ENCODE assay signal across 8 cellular contexts in the genomic region with DNA sequence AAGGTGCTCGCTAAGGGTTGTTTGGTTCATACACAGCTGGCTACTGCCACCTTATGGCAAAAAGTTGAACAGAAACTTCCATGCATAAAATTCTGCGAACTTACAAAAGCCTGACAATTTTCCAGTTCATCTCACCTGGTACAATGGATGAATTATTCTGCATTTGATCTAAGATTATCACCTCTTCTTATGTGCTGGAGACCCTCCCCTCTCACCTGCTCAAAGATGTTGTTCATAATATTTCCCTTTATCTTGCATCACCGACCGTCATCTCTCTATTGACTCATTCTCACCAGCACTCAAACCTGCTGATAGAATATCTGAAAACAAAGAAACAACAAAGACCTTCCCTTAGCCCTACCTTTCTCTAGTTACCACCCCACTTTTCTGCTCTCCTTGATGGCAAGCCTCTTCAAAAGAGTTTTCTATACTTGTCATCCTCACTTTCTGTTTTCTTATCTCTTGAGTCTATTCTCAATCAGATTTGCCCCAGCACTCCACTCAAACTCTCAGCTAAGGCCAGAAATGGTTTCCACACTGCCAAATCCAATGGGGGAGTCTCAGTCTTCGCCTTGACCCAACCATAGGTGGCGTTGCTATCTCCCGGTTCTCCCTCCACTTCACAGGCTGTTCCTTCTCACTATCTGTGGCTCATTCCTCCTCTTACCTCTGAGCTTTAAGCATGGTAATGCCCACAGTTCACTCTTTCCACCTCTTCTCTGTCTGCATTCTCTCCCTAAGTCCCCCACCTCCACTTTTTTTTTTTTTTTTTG. TPM values are rescaled to one million over a fixed set of nuclear protein-coding genes. Genes with fewer than 3 reads are reported as not detected.
DNase-seq lines count a peak whose midpoint lies in the region; ATAC-seq and TF ChIP-seq lines count a peak whose summit lies in the region.

No MANE protein-coding gene starts in this region.

- intact Hi-C loops in activated B cell treated with CpG ODN at 0.5 μM for 24 hours (cut with micrococcal nuclease) = loop anchor here (1.0 to 5.0 kb wide), 7 partner anchors 190 to 1059 kb away; no protein-coding TSS in a partner anchor

- H3K27me3 ChIP-seq in neural progenitor cell = no peaks in the 10 kb centered on the region

- POLR2A ChIA-PET in activated B cell treated with CpG ODN at 0.5 μM for 24 hours (lab: Charles Lee) = interaction anchor here (0.5 kb wide), 1 partner anchor 306 kb away, joined by 4 read pairs; no protein-coding TSS in a partner anchor

- H3K36me3 Mint-ChIP-seq in activated B cell treated with CpG ODN at 0.5 μM for 24 hours (ENCODE audit: low read depth) = peaks cover 21% of the 10 kb centered on the region
- H3K36me3 Mint-ChIP-seq in neural progenitor cell = peaks cover 6% of the 10 kb centered on the region

- H3K4me3 Mint-ChIP-seq in activated B cell treated with CpG ODN at 0.5 μM for 24 hours (no peak overlapping the region), neural progenitor cell (no peak overlapping the region)

- no peaks in the 10 kb centered on the region for H4K20me1 ChIP-seq in neural progenitor cell (ENCODE audit: low read depth)

- H3K9ac ChIP-seq in neural progenitor cell = no peak overlapping the region

- no peaks in the 10 kb centered on the region for H3K79me2 ChIP-seq in neural progenitor cell (ENCODE audit: low read depth)

- H3K27ac ChIP-seq in neural progenitor cell = no peak overlapping the region

- TF ChIP-seq CTCF in AG09309 (IDR thresholded peaks at IDR 0.05; ENCODE audit: control insufficient read depth, insufficient read depth, low read depth, low read length, missing control alignments) = peak; percentile 78
- peak; percentile 26 for TF ChIP-seq CTCF in activated B cell treated with CpG ODN at 0.5 μM for 24 hours (IDR thresholded peaks at IDR 0.05)
- TF ChIP-seq CTCF in fibroblast of pulmonary artery (IDR thresholded peaks at IDR 0.05; ENCODE audit: low read length, missing control alignments) = peak; percentile 83
- peak; percentile 77 for TF ChIP-seq CTCF in neural progenitor cell (IDR thresholded peaks at IDR 0.05)

- H3K27ac Mint-ChIP-seq in activated B cell treated with CpG ODN at 0.5 μM for 24 hours = no peak overlapping the region
- H3K27ac Mint-ChIP-seq in neural progenitor cell = no peak overlapping the region

- peaks cover 21% of the 10 kb centered on the region for H3F3A ChIP-seq in neural progenitor cell (ENCODE audit: low read depth)

- H3K27me3 Mint-ChIP-seq in activated B cell treated with CpG ODN at 0.5 μM for 24 hours (peaks cover 4% of the 10 kb centered on the region), neural progenitor cell (ENCODE audit: insufficient read depth, low read depth) (peaks cover 15% of the 10 kb centered on the region)

- H3K4me1 Mint-ChIP-seq in activated B cell treated with CpG ODN at 0.5 μM for 24 hours (peaks cover 8% of the 10 kb centered on the region), neural progenitor cell (no peaks in the 10 kb centered on the region)

- DNase-seq in AG09309 (ENCODE audit: low read depth) (no peak), GM03348 (ENCODE audit: low spot score) (peak; percentile 71), NCI-H1694 treated with DMSO at 0.1 percent for 48 hours (lab: John Stamatoyannopoulos, UW) (peak; percentile 74), activated B cell treated with CpG ODN at 0.5 μM for 24 hours (no peak), fibroblast of pulmonary artery (ENCODE audit: low read depth) (peak; percentile 81), neural progenitor cell (ENCODE audit: low spot score) (peak; percentile 63)

- H3K9me3 ChIP-seq in neural progenitor cell (ENCODE audit: low read depth) = no peaks in the 10 kb centered on the region

- H2AFZ ChIP-seq in neural progenitor cell (replicated peaks) = no peak overlapping the region

- H3K9me3 Mint-ChIP-seq in activated B cell treated with CpG ODN at 0.5 μM for 24 hours (no peaks in the 10 kb centered on the region), neural progenitor cell (no peaks in the 10 kb centered on the region)

- H3K36me3 ChIP-seq in neural progenitor cell = no peaks in the 10 kb centered on the region

- CTCF ChIA-PET in activated B cell treated with CpG ODN at 0.5 μM for 24 hours (lab: Charles Lee) = interaction anchor here (0.6 to 5.1 kb wide), 7 partner anchors 12 to 1215 kb away, joined by 3 to 56 read pairs (median 4); no protein-coding TSS in a partner anchor

- no peak overlapping the region for H3K4me2 ChIP-seq in neural progenitor cell

- no peaks in the 10 kb centered on the region for H3K4me1 ChIP-seq in neural progenitor cell

- ATAC-seq in activated B cell treated with CpG ODN at 0.5 μM for 24 hours (ENCODE audit: low read depth) (peak; percentile 54), HG03354 (IDR thresholded peaks at IDR 0.05; ENCODE audit: poor library complexity, severe bottlenecking, unreplicated experiment) (no peak), HG03135 (IDR thresholded peaks at IDR 0.05; ENCODE audit: unreplicated experiment) (no peak)

- H3K4me3 ChIP-seq in AG09309 (ENCODE audit: control insufficient read depth, low read depth, low read length) (no peak overlapping the region), fibroblast of pulmonary artery (replicated peaks; ENCODE audit: low read depth, low read length) (no peak overlapping the region), neural progenitor cell (no peak overlapping the region)

RNA-seq across cellular contexts. Expression of a gene that starts 25.8 kb away (rescaled TPM):
- total RNA-seq in activated B cell treated with CpG ODN at 0.5 μM for 24 hours (15.4 and 18.7 TPM in 2 replicates), neural progenitor cell (ENCODE audit: low replicate concordance) (42.8 and 54.1 TPM in 2 replicates)

Comparison
In these comparisons a context has a peak if more than half of its experiments do, and no peak if none do; other contexts are left out.
1. DNase-seq: peak in GM03348 (single experiment), NCI-H1694 treated with DMSO at 0.1 percent for 48 hours (single experiment), fibroblast of pulmonary artery (single experiment) and neural progenitor cell (single experiment); none in AG09309 (single experiment) and activated B cell treated with CpG ODN at 0.5 μM for 24 hours (single experiment).
2. CTCF ChIP-seq: peak in every context shown above with its lines; median percentile 83 in fibroblast of pulmonary artery; 78 in AG09309; 77 in neural progenitor cell; 26 in activated B cell treated with CpG ODN at 0.5 μM for 24 hours.